ENCODE assay signal across 13 cellular contexts in the genomic region with DNA sequence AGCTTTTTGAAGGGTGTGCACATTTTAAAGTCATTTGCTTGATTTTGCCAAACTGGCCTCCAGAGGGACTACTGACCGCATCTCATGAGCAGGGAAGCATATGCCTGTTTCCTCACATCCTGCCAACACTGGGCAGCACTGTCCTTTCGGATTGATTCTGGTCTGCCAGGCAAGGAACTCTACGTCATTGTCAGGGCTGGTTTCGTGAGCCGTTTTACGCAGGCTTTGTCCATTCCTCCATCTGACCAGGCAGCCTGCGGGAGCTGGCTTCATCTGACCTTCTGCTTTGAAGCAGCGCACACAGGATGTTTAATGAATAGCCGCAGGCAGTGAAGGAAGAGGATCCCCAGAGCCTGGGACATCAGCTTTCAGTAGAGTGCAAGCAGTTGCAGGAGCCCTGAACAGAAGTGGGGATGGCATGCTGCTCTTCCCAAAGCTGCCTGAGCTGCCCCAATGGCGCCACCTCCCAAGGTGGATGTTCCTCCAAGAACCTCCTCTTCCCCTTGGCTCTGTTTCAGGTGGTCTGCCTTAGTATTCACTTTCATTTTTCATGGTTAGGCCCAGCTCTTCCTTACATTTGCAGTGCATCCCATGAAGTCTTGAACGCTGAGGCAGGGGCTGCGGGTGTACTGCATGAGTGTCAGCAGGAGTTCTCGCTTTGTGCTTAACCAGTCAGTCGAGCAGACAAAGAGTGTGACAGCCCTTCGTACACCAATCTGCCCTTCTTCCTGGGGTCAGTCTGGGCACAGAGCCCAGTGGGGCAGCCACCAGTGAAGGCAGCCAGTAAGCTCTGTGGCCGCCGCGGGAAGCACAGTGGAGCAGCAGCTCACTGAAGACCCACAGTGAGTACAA. TPM values are rescaled to one million over a fixed set of nuclear protein-coding genes. Genes with fewer than 3 reads are reported as not detected.
A peak's percentile ranks its signal among the peaks of the same experiment; 100 is the strongest.
DNase-seq lines count a peak whose midpoint lies in the region; ATAC-seq and TF ChIP-seq lines count a peak whose summit lies in the region.
"Had no signal": no experiment of that assay in that cellular context is flagged by ENCODE, and none has a peak within 500 bp of the region (broad histone marks: within the 10 kb centered on the region; RNA-seq: fewer than 3 reads in every experiment).

No MANE protein-coding gene starts in this region.

- no peaks in the 10 kb centered on the region for H3K36me3 ChIP-seq in endodermal cell (ENCODE audit: control insufficient read depth, insufficient read depth, low read length)
- H3K36me3 ChIP-seq: spleen had no signal

- TF ChIP-seq CTCF in endodermal cell (conservative IDR thresholded peaks at IDR 0.05): peak; percentile 47
- TF ChIP-seq CTCF in neural crest cell (conservative IDR thresholded peaks at IDR 0.05): no peak

- no peaks in the 10 kb centered on the region for H3K27me3 ChIP-seq in endodermal cell (ENCODE audit: control insufficient read depth, insufficient read depth, low read length, poor library complexity, severe bottlenecking)
- H3K27me3 ChIP-seq: spleen had no signal

- peaks cover 12% of the 10 kb centered on the region for H3K4me1 Mint-ChIP-seq in endodermal cell
- peaks cover 39% of the 10 kb centered on the region for H3K4me1 Mint-ChIP-seq in neural crest cell

- no peak overlapping the region for H3K27ac ChIP-seq in endodermal cell (ENCODE audit: low read depth, low read length)

- DNase-seq in AG20443 (ENCODE audit: low spot score) (peak; percentile 46), NCI-H774 (lab: John Stamatoyannopoulos, UW) (peak; percentile 46), endodermal cell (no peak), neural crest cell (ENCODE audit: low read depth, low spot score) (no peak), NCI-H1417 treated with DMSO at 0.1 percent for 48 hours (lab: John Stamatoyannopoulos, UW) (no peak), NCI-H510A (lab: John Stamatoyannopoulos, UW) (no peak), GM19238 (ENCODE audit: insufficient read length, low spot score) (no peak)
- DNase-seq: NCI-H526, spleen had no signal

- no peak overlapping the region for H3K9ac ChIP-seq in endodermal cell (ENCODE audit: extremely low read depth, low read length, poor library complexity, severe bottlenecking)

- 90 to 94% methylated on average over 11 to 18 of the region's 18 CpGs for WGBS in endodermal cell (ENCODE audit: insufficient coverage in 1 of 2, insufficient read length in 1 of 2), 2 experiments

- no peaks in the 10 kb centered on the region for H3K4me1 ChIP-seq in endodermal cell (ENCODE audit: control insufficient read depth, insufficient read depth, low read length)

- H3K27me3 Mint-ChIP-seq in endodermal cell (ENCODE audit: insufficient read depth): peaks cover 12% of the 10 kb centered on the region
- no peaks in the 10 kb centered on the region for H3K27me3 Mint-ChIP-seq in neural crest cell (ENCODE audit: low read depth)
- H3K27me3 Mint-ChIP-seq: stimulated activated naive CD8-positive, alpha-beta T cell treated with anti-CD3 and anti-CD28 coated beads, Interleukin-15, Interleukin-2, amounts not matched to agents 100 ng/mL and 50 ng/mL, for 24 hours had no signal

- H3K4me3 ChIP-seq in endodermal cell (ENCODE audit: low read length): no peak overlapping the region
- H3K4me3 ChIP-seq: spleen had no signal

- H3K9me3 ChIP-seq in endodermal cell (ENCODE audit: control insufficient read depth, low read length): no peaks in the 10 kb centered on the region

- H3K9me3 Mint-ChIP-seq in endodermal cell (no peaks in the 10 kb centered on the region), neural crest cell (no peaks in the 10 kb centered on the region)
- H3K9me3 Mint-ChIP-seq: memory B cell had no signal

- H3K36me3 Mint-ChIP-seq in endodermal cell (ENCODE audit: low read depth) (no peaks in the 10 kb centered on the region), neural crest cell (ENCODE audit: low read depth) (no peaks in the 10 kb centered on the region)
- H3K36me3 Mint-ChIP-seq: memory B cell had no signal

- no peak overlapping the region for H3K27ac Mint-ChIP-seq in endodermal cell
- peak overlapping the region; percentile 78 for H3K27ac Mint-ChIP-seq in neural crest cell (ENCODE audit: unreplicated experiment)
- H3K27ac Mint-ChIP-seq: activated T-helper 1 cell treated with anti-CD3 and anti-CD28 coated beads, Interleukin-12 subunit alpha, Interleukin-12 subunit beta, Interleukin-2, Interleukin-4 antibody, amounts not matched to agents 30 ng/mL and 10 ng/mL and 1 ng/mL, durations not matched to agents 14 hours and 24 hours and 36 hours; memory B cell; stimulated activated naive CD8-positive, alpha-beta T cell treated with anti-CD3 and anti-CD28 coated beads, Interleukin-15, Interleukin-2, amounts not matched to agents 100 ng/mL and 50 ng/mL, for 24 hours had no signal

- ATAC-seq in HG03280 (IDR thresholded peaks at IDR 0.05; ENCODE audit: unreplicated experiment): no peak

- H3K4me3 Mint-ChIP-seq in endodermal cell: no peak overlapping the region
- peak overlapping the region; percentile 24 for H3K4me3 Mint-ChIP-seq in neural crest cell
- H3K4me3 Mint-ChIP-seq: activated T-helper 1 cell treated with anti-CD3 and anti-CD28 coated beads, Interleukin-12 subunit alpha, Interleukin-12 subunit beta, Interleukin-2, Interleukin-4 antibody, amounts not matched to agents 30 ng/mL and 10 ng/mL and 1 ng/mL, durations not matched to agents 14 hours and 24 hours and 36 hours; memory B cell; stimulated activated naive CD8-positive, alpha-beta T cell treated with anti-CD3 and anti-CD28 coated beads, Interleukin-15, Interleukin-2, amounts not matched to agents 100 ng/mL and 50 ng/mL, for 24 hours had no signal

RNA-seq across cellular contexts. Expression of gene SEMA4C, which starts 46.5 kb away (rescaled TPM):
- total RNA-seq in endodermal cell (10 to 100 TPM; 82.5 to 92.1 TPM), neural crest cell (102 and 103 TPM in 2 replicates)
- 76.4 TPM for polyA plus RNA-seq in endodermal cell (2013, experiment 1 of 2)
- 67.9 TPM for polyA plus RNA-seq in endodermal cell (2013, experiment 2 of 2)

RNA-seq across cellular contexts. Expression of gene ANKRD39, which starts 58.6 kb away (rescaled TPM):
- total RNA-seq in endodermal cell: 10 to 100 TPM; 14.6 to 16.7 TPM
- polyA plus RNA-seq in endodermal cell (2013, experiment 1 of 2): 13.0 TPM
- polyA plus RNA-seq in endodermal cell (2013, experiment 2 of 2): 14.1 TPM
- 23.4 and 25.8 TPM in 2 replicates for total RNA-seq in neural crest cell

Comparison
In these comparisons a context has a peak if more than half of its experiments do, and no peak if none do; other contexts are left out.
1. DNase-seq: peak in AG20443 (single experiment) and NCI-H774 (single experiment); none in endodermal cell (single experiment), neural crest cell (single experiment), NCI-H1417 treated with DMSO at 0.1 percent for 48 hours (single experiment), NCI-H510A (single experiment) and GM19238 (single experiment).